Comparison of ENCODE assay signal across 10 cellular contexts in the genomic region with DNA sequence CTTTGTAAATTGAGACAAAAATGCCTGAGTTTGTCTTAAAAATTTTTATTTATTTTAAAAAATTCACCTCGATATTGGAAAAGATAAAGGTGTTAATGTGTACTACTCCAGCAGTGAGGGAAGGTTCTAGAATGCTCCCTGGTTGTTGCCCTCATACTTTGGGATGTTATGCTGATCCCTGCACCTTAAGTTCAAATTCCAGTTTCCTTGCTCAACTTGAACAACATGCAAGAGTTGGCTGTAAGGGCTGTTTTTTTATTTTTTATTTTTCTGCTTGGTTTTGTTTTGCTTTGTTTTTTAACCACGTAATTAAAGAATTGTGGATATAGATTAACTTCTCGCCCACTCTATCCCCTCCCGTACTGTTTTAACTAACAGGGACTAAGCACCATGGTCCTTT.
DNase-seq lines count a peak whose midpoint lies in the region; ATAC-seq and TF ChIP-seq lines count a peak whose summit lies in the region.
"Had no signal": no experiment of that assay in that cellular context is flagged by ENCODE, and none has a peak within 500 bp of the region (broad histone marks: within the 10 kb centered on the region; RNA-seq: fewer than 3 reads in every experiment).

No MANE protein-coding gene starts in this region.

- no peaks in the 10 kb centered on the region for H3K9me3 ChIP-seq in right lobe of liver
- H3K9me3 ChIP-seq in transverse colon: no peaks in the 10 kb centered on the region
- H3K9me3 ChIP-seq: mucosa of descending colon had no signal

- no peaks in the 10 kb centered on the region for H3K27me3 Mint-ChIP-seq in activated CD8-positive, alpha-beta memory T cell treated with anti-CD3 and anti-CD28 coated beads, Interleukin-2, amount 10 ng/mL, durations not matched to agents 7 days and 5 days

- no peak for DNase-seq in activated CD8-positive, alpha-beta memory T cell treated with anti-CD3 and anti-CD28 coated beads, Interleukin-2, amount 10 ng/mL, durations not matched to agents 7 days and 5 days
- DNase-seq in activated CD8-positive, alpha-beta memory T cell treated with anti-CD3 and anti-CD28 coated beads for 24 hours: no peak
- DNase-seq in brain microvascular endothelial cell (no peak), right lobe of liver (peak in 1 of 3 donors; percentile 48), transverse colon (no peak), putamen (ENCODE audit: low spot score) (no peak)
- DNase-seq: mucosa of descending colon, NCI-H2081 had no signal

- intact Hi-C loops in right lobe of liver (cut with DNase I): no loop called here
- intact Hi-C loops in transverse colon (cut with DNase I; ENCODE audit: low total_unique reads): no loop called here

- H3K9me3 Mint-ChIP-seq in activated CD8-positive, alpha-beta memory T cell treated with anti-CD3 and anti-CD28 coated beads, Interleukin-2, amount 10 ng/mL, durations not matched to agents 7 days and 5 days (ENCODE audit: low read depth): peaks cover 2% of the 10 kb centered on the region

- CTCF ChIA-PET in activated CD8-positive, alpha-beta memory T cell treated with anti-CD3 and anti-CD28 coated beads, Interleukin-2, amount 10 ng/mL, durations not matched to agents 7 days and 5 days (lab: Charles Lee): no interaction called here

- H3K36me3 Mint-ChIP-seq in activated CD8-positive, alpha-beta memory T cell treated with anti-CD3 and anti-CD28 coated beads, Interleukin-2, amount 10 ng/mL, durations not matched to agents 7 days and 5 days: peaks cover 22% of the 10 kb centered on the region

- 32% methylated on average over 4 of the region's 4 CpGs for WGBS in right lobe of liver (ENCODE audit: insufficient coverage, low coverage, low lambda C conversion rate, missing lambda C conversion rate)
- 73 to 81% methylated on average over 4 of the region's 4 CpGs for WGBS in transverse colon (ENCODE audit: low coverage in 1 of 2), 2 donors

- TF ChIP-seq CTCF in brain microvascular endothelial cell (IDR thresholded peaks at IDR 0.05; ENCODE audit: low read depth, low read length, missing control alignments) (no peak), right lobe of liver (IDR thresholded peaks at IDR 0.05) (no peak), transverse colon (IDR thresholded peaks at IDR 0.05) (no peak)

- TF ChIP-seq EP300 in transverse colon (IDR thresholded peaks at IDR 0.05; ENCODE audit: low read depth): no peak

- TF ChIP-seq POLR2A in right lobe of liver (IDR thresholded peaks at IDR 0.05): no peak
- no peak for TF ChIP-seq POLR2A in transverse colon (IDR thresholded peaks at IDR 0.05)

- H3K27me3 ChIP-seq in brain microvascular endothelial cell (replicated peaks): no peaks in the 10 kb centered on the region
- no peaks in the 10 kb centered on the region for H3K27me3 ChIP-seq in right lobe of liver
- H3K27me3 ChIP-seq in transverse colon: no peaks in the 10 kb centered on the region

- peaks cover 79% of the 10 kb centered on the region for H3K4me1 Mint-ChIP-seq in activated CD8-positive, alpha-beta memory T cell treated with anti-CD3 and anti-CD28 coated beads, Interleukin-2, amount 10 ng/mL, durations not matched to agents 7 days and 5 days

- H3K36me3 ChIP-seq in brain microvascular endothelial cell (replicated peaks) (no peaks in the 10 kb centered on the region), right lobe of liver (no peaks in the 10 kb centered on the region), transverse colon (no peaks in the 10 kb centered on the region)

- in situ Hi-C loops in brain microvascular endothelial cell (cut with HindIII; ENCODE audit: low pct_ligation_motif_present, low sequenced_read_pairs): no loop called here
- in situ Hi-C loops in transverse colon (cut with MboI; ENCODE audit: low pct_ligation_motif_present in 1 of 4, low pct_unique_long_range_greater_than_20kb in 1 of 4, low sequenced_read_pairs in 3 of 4): loop anchor here in 1 of 4 donors (10.0 kb wide), 1 partner anchor 158 kb away; a partner anchor contains a TSS

- H3K4me1 ChIP-seq in right lobe of liver: peaks cover 0 to 21% (median 8%) of the 10 kb centered on the region in 4 donors
- peaks cover 24 to 60% (median 38%) of the 10 kb centered on the region in 4 donors for H3K4me1 ChIP-seq in transverse colon

- H3K27ac ChIP-seq in brain microvascular endothelial cell (peak overlapping the region; percentile 71), right lobe of liver (peak overlapping the region in 2 of 3 donors; percentile 33 to 41), transverse colon (peak overlapping the region; percentile 84 to 87 (median 86))

- peak overlapping the region; percentile 100 for H3K27ac Mint-ChIP-seq in activated CD8-positive, alpha-beta memory T cell treated with anti-CD3 and anti-CD28 coated beads, Interleukin-2, amount 10 ng/mL, durations not matched to agents 7 days and 5 days

- H3K4me3 ChIP-seq in brain microvascular endothelial cell (ENCODE audit: low read depth, low read length) (no peak overlapping the region), right lobe of liver (no peak overlapping the region), transverse colon (no peak overlapping the region)
- H3K4me3 ChIP-seq: mucosa of descending colon had no signal

- ATAC-seq in activated CD8-positive, alpha-beta memory T cell treated with anti-CD3 and anti-CD28 coated beads, Interleukin-2, amount 10 ng/mL, durations not matched to agents 7 days and 5 days: no peak
- ATAC-seq in right lobe of liver: peak; percentile 62 to 71 (median 66)
- no peak for ATAC-seq in GM19328 (IDR thresholded peaks at IDR 0.05; ENCODE audit: unreplicated experiment)
- no peak for ATAC-seq in HG03432 (IDR thresholded peaks at IDR 0.05; ENCODE audit: unreplicated experiment)

- peak overlapping the region; percentile 5 for H3K4me3 Mint-ChIP-seq in activated CD8-positive, alpha-beta memory T cell treated with anti-CD3 and anti-CD28 coated beads, Interleukin-2, amount 10 ng/mL, durations not matched to agents 7 days and 5 days

Comparison
In these comparisons a context has a peak if more than half of its experiments do, and no peak if none do; other contexts are left out.
1. ATAC-seq: peak in right lobe of liver (4 of 4); none in activated CD8-positive, alpha-beta memory T cell treated with anti-CD3 and anti-CD28 coated beads, Interleukin-2, amount 10 ng/mL, durations not matched to agents 7 days and 5 days (single experiment), GM19328 (single experiment) and HG03432 (single experiment).
2. Peak in every context shown above with its lines, with median percentiles within 50 percentile points of each other: H3K27ac ChIP-seq.